Comparison of ENCODE assay signal across 29 cellular contexts in genomic region chr19:46453661-46454060, GRCh38. TPM values are rescaled to one million over a fixed set of nuclear protein-coding genes. Genes with fewer than 3 reads are reported as not detected.
"Had no signal": no experiment of that assay in that cellular context is flagged by ENCODE, and none has a peak within 500 bp of the region (broad histone marks: within the 10 kb centered on the region; RNA-seq: fewer than 3 reads in every experiment).

No MANE protein-coding gene starts in this region.

- H3K9me3 ChIP-seq: body of pancreas, esophagus squamous epithelium, gastroesophageal sphincter, mucosa of descending colon, stomach, suprapubic skin, vagina had no signal

- H3K4me1 Mint-ChIP-seq: activated CD4-positive, alpha-beta memory T cell treated with anti-CD3 and anti-CD28 coated beads, Interleukin-2, amount 10 ng/mL, durations not matched to agents 7 days and 5 days; activated naive CD8-positive, alpha-beta T cell treated with anti-CD3 and anti-CD28 coated beads, Interleukin-2, amount 50 U/mL, for 24 hours; stimulated activated memory B cell treated with anti-CD40 and anti-IgM and Interleukin-4, amounts not matched to agents 10 μg/mL and 1 μg/mL and 100 μg/mL, for 72 hours; T-helper 17 cell had no signal

- H3K4me3 ChIP-seq: body of pancreas, esophagus squamous epithelium, gastroesophageal sphincter, heart left ventricle, mucosa of descending colon, stomach, suprapubic skin, vagina had no signal

- H3K36me3 ChIP-seq: esophagus squamous epithelium, gastroesophageal sphincter, heart left ventricle, stomach, suprapubic skin, vagina had no signal

- H3K27ac Mint-ChIP-seq: activated CD4-positive, alpha-beta memory T cell treated with anti-CD3 and anti-CD28 coated beads, Interleukin-2, amount 10 ng/mL, durations not matched to agents 7 days and 5 days; activated naive CD8-positive, alpha-beta T cell treated with anti-CD3 and anti-CD28 coated beads, Interleukin-2, amount 50 U/mL, for 24 hours; activated T-cell treated with anti-CD3 and anti-CD28 coated beads, Interleukin-2, amount 50 U/mL, for 72 hours; stimulated activated memory B cell treated with anti-CD40 and anti-IgM and Interleukin-4, amounts not matched to agents 10 μg/mL and 1 μg/mL and 100 μg/mL, for 72 hours; T-helper 17 cell had no signal

- H3K36me3 Mint-ChIP-seq: stimulated activated memory B cell treated with anti-CD40 and anti-IgM and Interleukin-4, amounts not matched to agents 10 μg/mL and 1 μg/mL and 100 μg/mL, for 72 hours had no signal

- H3K27ac ChIP-seq: body of pancreas, esophagus squamous epithelium, gastroesophageal sphincter, heart left ventricle, stomach, suprapubic skin, vagina had no signal

- H3K4me3 Mint-ChIP-seq: activated CD4-positive, alpha-beta memory T cell treated with anti-CD3 and anti-CD28 coated beads, Interleukin-2, amount 10 ng/mL, durations not matched to agents 7 days and 5 days; activated naive CD8-positive, alpha-beta T cell treated with anti-CD3 and anti-CD28 coated beads, Interleukin-2, amount 50 U/mL, for 24 hours; activated T-cell treated with anti-CD3 and anti-CD28 coated beads, Interleukin-2, amount 50 U/mL, for 72 hours; stimulated activated memory B cell treated with anti-CD40 and anti-IgM and Interleukin-4, amounts not matched to agents 10 μg/mL and 1 μg/mL and 100 μg/mL, for 72 hours; T-helper 17 cell had no signal

- ATAC-seq: activated naive CD8-positive, alpha-beta T cell treated with anti-CD3 and anti-CD28 coated beads, Interleukin-2, amount 50 U/mL, for 24 hours; activated T-cell treated with anti-CD3 and anti-CD28 coated beads, Interleukin-2, amount 50 U/mL, for 72 hours; body of pancreas; gastroesophageal sphincter; heart left ventricle; left cardiac atrium; mucosa of descending colon; sciatic nerve; stimulated activated memory B cell treated with anti-CD40 and anti-IgM and Interleukin-4, amounts not matched to agents 10 μg/mL and 1 μg/mL and 100 μg/mL, for 72 hours; T-helper 17 cell had no signal

- H3K4me1 ChIP-seq: gastroesophageal sphincter, vagina had no signal

- H3K27me3 ChIP-seq: body of pancreas, heart left ventricle, suprapubic skin, vagina had no signal

- DNase-seq: activated CD4-positive, alpha-beta memory T cell treated with anti-CD3 and anti-CD28 coated beads, Interleukin-2, amount 10 ng/mL, durations not matched to agents 7 days and 5 days; activated CD4-positive, alpha-beta T cell treated with anti-CD3 and anti-CD28 coated beads for 48 hours; activated CD4-positive, CD25-positive, alpha-beta regulatory T cell; activated gamma-delta T cell; activated naive CD4-positive, alpha-beta T cell treated with anti-CD3 and anti-CD28 coated beads, Interleukin-2, amount 50 U/mL, for 16 hours; activated naive CD8-positive, alpha-beta T cell treated with anti-CD3 and anti-CD28 coated beads, Interleukin-2, amount 50 U/mL, for 24 hours; activated T-cell treated with anti-CD3 and anti-CD28 coated beads, Interleukin-2, amount 50 U/mL, for 72 hours; body of pancreas; central memory CD4-positive, alpha-beta T cell; effector memory CD4-positive, alpha-beta T cell; esophagus squamous epithelium; heart left ventricle; left cardiac atrium; mesenchymal stem cell; mucosa of descending colon; nucleus accumbens; small intestine; stimulated activated CD4-positive, alpha-beta T cell treated with anti-CD3 and anti-CD28 coated beads, Interleukin-2, amount 100 ng/mL, for 24 hours; stomach; T-helper 17 cell; trophoblast cell had no signal

RNA-seq across cellular contexts. Expression of gene PNMA8A, which starts 17.7 kb away (rescaled TPM):
- total RNA-seq: activated CD4-positive, alpha-beta memory T cell treated with anti-CD3 and anti-CD28 coated beads, Interleukin-2, amount 10 ng/mL, durations not matched to agents 7 days and 5 days; T-helper 17 cell had no signal

RNA-seq across cellular contexts. Expression of gene PNMA8C, which starts 24.9 kb away (rescaled TPM):
- total RNA-seq: activated CD4-positive, alpha-beta memory T cell treated with anti-CD3 and anti-CD28 coated beads, Interleukin-2, amount 10 ng/mL, durations not matched to agents 7 days and 5 days; activated T-cell treated with anti-CD3 and anti-CD28 coated beads, Interleukin-2, amount 50 U/mL, for 72 hours; body of pancreas; dermis microvascular lymphatic vessel endothelial cell; esophagus squamous epithelium; lower leg skin; renal cortical epithelial cell; sciatic nerve had no signal

RNA-seq across cellular contexts. Expression of gene CCDC8, which starts 40.3 kb away (rescaled TPM):
- total RNA-seq: activated CD4-positive, alpha-beta memory T cell treated with anti-CD3 and anti-CD28 coated beads, Interleukin-2, amount 10 ng/mL, durations not matched to agents 7 days and 5 days; activated T-cell treated with anti-CD3 and anti-CD28 coated beads, Interleukin-2, amount 50 U/mL, for 72 hours; T-helper 17 cell had no signal
